In the genomic region with DNA sequence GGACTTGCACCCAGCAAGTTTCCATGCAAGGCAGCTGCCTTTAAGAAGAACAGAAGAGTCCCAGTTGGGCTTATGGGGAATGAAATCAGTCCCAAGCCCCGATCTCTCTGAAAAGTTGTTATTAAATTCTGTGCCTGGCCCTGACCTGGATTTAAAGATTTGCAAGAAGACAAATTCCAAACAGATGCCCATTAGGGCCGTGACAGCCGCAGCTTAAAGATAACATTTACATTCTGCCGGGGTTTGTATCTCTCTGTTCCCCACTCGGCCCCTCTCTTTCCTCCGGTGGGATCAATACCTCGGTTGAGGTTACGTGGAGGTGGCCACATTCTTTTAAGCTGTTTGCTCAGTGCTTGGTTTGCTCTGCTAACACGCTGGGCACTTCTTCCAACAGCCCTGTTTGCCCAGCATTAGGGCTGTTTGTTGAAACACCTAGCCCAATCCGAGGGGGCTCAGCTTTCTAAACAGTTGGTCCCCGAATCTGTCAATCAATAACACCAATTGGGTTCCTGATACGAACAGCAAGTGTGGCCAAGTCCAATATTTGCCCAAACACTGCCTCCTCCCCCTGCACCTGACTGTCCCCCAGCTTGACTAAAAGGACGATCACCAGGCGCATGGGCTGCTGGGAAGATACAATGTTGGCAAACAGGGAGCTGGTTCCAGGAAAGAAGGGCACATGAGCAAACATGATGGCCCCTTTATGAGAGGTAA, we compare ENCODE assay signal across 1 cellular context.
TF ChIP-seq lines count a peak whose summit lies in the region.

No MANE protein-coding gene starts in this region.

TF ChIP-seq in HepG2, 621 proteins besides CTCF, POLR2A, EP300 and RAD21 (continued from another document and continues in another):
- TF ChIP-seq, protein P1, sequence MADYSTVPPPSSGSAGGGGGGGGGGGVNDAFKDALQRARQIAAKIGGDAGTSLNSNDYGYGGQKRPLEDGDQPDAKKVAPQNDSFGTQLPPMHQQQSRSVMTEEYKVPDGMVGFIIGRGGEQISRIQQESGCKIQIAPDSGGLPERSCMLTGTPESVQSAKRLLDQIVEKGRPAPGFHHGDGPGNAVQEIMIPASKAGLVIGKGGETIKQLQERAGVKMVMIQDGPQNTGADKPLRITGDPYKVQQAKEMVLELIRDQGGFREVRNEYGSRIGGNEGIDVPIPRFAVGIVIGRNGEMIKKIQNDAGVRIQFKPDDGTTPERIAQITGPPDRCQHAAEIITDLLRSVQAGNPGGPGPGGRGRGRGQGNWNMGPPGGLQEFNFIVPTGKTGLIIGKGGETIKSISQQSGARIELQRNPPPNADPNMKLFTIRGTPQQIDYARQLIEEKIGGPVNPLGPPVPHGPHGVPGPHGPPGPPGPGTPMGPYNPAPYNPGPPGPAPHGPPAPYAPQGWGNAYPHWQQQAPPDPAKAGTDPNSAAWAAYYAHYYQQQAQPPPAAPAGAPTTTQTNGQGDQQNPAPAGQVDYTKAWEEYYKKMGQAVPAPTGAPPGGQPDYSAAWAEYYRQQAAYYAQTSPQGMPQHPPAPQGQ (CRISPR knock-in tag; IDR thresholded peaks at IDR 0.05; ENCODE audit: borderline replicate concordance) = 0 out of 2 replicates have a peak, but pooled peaks have one; percentile 41
- TF ChIP-seq TCF7 (IDR thresholded peaks at IDR 0.05; ENCODE audit: low read depth) (peak; percentile 85), ZNF672 (CRISPR knock-in tag; IDR thresholded peaks at IDR 0.05) (no peak), SKI (IDR thresholded peaks at IDR 0.05; ENCODE audit: partially characterized antibody) (peak; percentile 46), SMC3 (IDR thresholded peaks at IDR 0.05; ENCODE audit: low read length) (no peak), ZNF660 (CRISPR knock-in tag; IDR thresholded peaks at IDR 0.05; ENCODE audit: borderline replicate concordance, low read depth) (no peak), HMGA1 (CRISPR knock-in tag; conservative IDR thresholded peaks at IDR 0.05) (no peak), ARID2 (CRISPR knock-in tag; IDR thresholded peaks at IDR 0.05; ENCODE audit: borderline replicate concordance) (0 out of 2 replicates have a peak, but pooled peaks have one; percentile 21), TBX2 (CRISPR knock-in tag; IDR thresholded peaks at IDR 0.05; ENCODE audit: borderline replicate concordance) (peak; percentile 99), SP4 (CRISPR knock-in tag; IDR thresholded peaks at IDR 0.05) (0 out of 2 replicates have a peak, but pooled peaks have one; percentile 24), ZBTB1 (CRISPR knock-in tag; IDR thresholded peaks at IDR 0.05; ENCODE audit: borderline replicate concordance) (no peak), HNF4A (CRISPR knock-in tag; IDR thresholded peaks at IDR 0.05) (0 out of 2 replicates have a peak, but pooled peaks have one; percentile 41), ONECUT2 (CRISPR knock-in tag; IDR thresholded peaks at IDR 0.05) (peak; percentile 89), TOPORS (CRISPR knock-in tag; IDR thresholded peaks at IDR 0.05) (peak; percentile 73; the same call in 1 of the 2 replicates), ZNF839 (CRISPR knock-in tag; IDR thresholded peaks at IDR 0.05; ENCODE audit: borderline replicate concordance) (no peak), SP5 (CRISPR knock-in tag; IDR thresholded peaks at IDR 0.05; ENCODE audit: borderline replicate concordance, low read depth) (peak; percentile 95), ELF4 (CRISPR knock-in tag; IDR thresholded peaks at IDR 0.05; ENCODE audit: borderline replicate concordance) (no peak), ZFAT (CRISPR knock-in tag; conservative IDR thresholded peaks at IDR 0.05) (no peak), ARNTL (CRISPR knock-in tag; IDR thresholded peaks at IDR 0.05) (0 out of 2 replicates have a peak, but pooled peaks have one; percentile 64), TARDBP (CRISPR knock-in tag; IDR thresholded peaks at IDR 0.05) (peak; percentile 72), MIER3 (CRISPR knock-in tag; IDR thresholded peaks at IDR 0.05; ENCODE audit: borderline replicate concordance) (peak; percentile 52; the same call in 1 of the 2 replicates), ZNF589 (CRISPR knock-in tag; conservative IDR thresholded peaks at IDR 0.05) (no peak), ZNF788 (CRISPR knock-in tag; IDR thresholded peaks at IDR 0.05; ENCODE audit: borderline replicate concordance) (peak; percentile 47; the same call in 1 of the 2 replicates), ELF3 (CRISPR knock-in tag; IDR thresholded peaks at IDR 0.05) (0 out of 2 replicates have a peak, but pooled peaks have one; percentile 11), JUNB (CRISPR knock-in tag; IDR thresholded peaks at IDR 0.05; ENCODE audit: borderline replicate concordance) (peak; percentile 78), ZNF574 (CRISPR knock-in tag; IDR thresholded peaks at IDR 0.05) (peak; percentile 49; the same call in 1 of the 2 replicates), TMF1 (CRISPR knock-in tag; IDR thresholded peaks at IDR 0.05; ENCODE audit: low read depth) (peak; percentile 71; the same call in 1 of the 2 replicates), ZNF543 (CRISPR knock-in tag; IDR thresholded peaks at IDR 0.05) (no peak), ZBTB7B (CRISPR knock-in tag; IDR thresholded peaks at IDR 0.05) (peak; percentile 59; the same call in 1 of the 2 replicates), CREB1 (IDR thresholded peaks at IDR 0.05) (no peak), CREB1 (CRISPR knock-in tag; IDR thresholded peaks at IDR 0.05) (peak; percentile 53), FOXP1 (IDR thresholded peaks at IDR 0.05) (no peak), FOXP1 (CRISPR knock-in tag; IDR thresholded peaks at IDR 0.05) (peak; percentile 90), MYNN (CRISPR knock-in tag; IDR thresholded peaks at IDR 0.05; ENCODE audit: low read depth) (no peak), SIX1 (CRISPR knock-in tag; IDR thresholded peaks at IDR 0.05; ENCODE audit: borderline replicate concordance) (peak; percentile 59; the same call in 1 of the 2 replicates), KDM6A (CRISPR knock-in tag; IDR thresholded peaks at IDR 0.05; ENCODE audit: low read depth) (no peak), CSRNP1 (CRISPR knock-in tag; IDR thresholded peaks at IDR 0.05) (peak; percentile 50; the same call in 1 of the 2 replicates), JDP2 (CRISPR knock-in tag; IDR thresholded peaks at IDR 0.05; ENCODE audit: borderline replicate concordance) (peak; percentile 63; the same call in 1 of the 2 replicates), FOXK1 (CRISPR knock-in tag; IDR thresholded peaks at IDR 0.05; ENCODE audit: borderline replicate concordance, low read depth) (peak; percentile 48; the same call in 1 of the 2 replicates), HNF1A (IDR thresholded peaks at IDR 0.05; ENCODE audit: low read depth) (peak; percentile 89), HNF1A (CRISPR knock-in tag; IDR thresholded peaks at IDR 0.05; ENCODE audit: borderline replicate concordance) (peak; percentile 93), HOMEZ (CRISPR knock-in tag; IDR thresholded peaks at IDR 0.05; ENCODE audit: low read depth) (no peak)
- TF ChIP-seq, protein P2, sequence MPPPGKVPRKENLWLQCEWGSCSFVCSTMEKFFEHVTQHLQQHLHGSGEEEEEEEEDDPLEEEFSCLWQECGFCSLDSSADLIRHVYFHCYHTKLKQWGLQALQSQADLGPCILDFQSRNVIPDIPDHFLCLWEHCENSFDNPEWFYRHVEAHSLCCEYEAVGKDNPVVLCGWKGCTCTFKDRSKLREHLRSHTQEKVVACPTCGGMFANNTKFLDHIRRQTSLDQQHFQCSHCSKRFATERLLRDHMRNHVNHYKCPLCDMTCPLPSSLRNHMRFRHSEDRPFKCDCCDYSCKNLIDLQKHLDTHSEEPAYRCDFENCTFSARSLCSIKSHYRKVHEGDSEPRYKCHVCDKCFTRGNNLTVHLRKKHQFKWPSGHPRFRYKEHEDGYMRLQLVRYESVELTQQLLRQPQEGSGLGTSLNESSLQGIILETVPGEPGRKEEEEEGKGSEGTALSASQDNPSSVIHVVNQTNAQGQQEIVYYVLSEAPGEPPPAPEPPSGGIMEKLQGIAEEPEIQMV (CRISPR knock-in tag; IDR thresholded peaks at IDR 0.05; ENCODE audit: low read depth) = peak; percentile 46; the same call in 1 of the 2 replicates
- TF ChIP-seq, protein P3, sequence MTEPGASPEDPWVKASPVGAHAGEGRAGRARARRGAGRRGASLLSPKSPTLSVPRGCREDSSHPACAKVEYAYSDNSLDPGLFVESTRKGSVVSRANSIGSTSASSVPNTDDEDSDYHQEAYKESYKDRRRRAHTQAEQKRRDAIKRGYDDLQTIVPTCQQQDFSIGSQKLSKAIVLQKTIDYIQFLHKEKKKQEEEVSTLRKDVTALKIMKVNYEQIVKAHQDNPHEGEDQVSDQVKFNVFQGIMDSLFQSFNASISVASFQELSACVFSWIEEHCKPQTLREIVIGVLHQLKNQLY (CRISPR knock-in tag; IDR thresholded peaks at IDR 0.05) = peak; percentile 59; the same call in 1 of the 2 replicates
- TF ChIP-seq, protein P4, sequence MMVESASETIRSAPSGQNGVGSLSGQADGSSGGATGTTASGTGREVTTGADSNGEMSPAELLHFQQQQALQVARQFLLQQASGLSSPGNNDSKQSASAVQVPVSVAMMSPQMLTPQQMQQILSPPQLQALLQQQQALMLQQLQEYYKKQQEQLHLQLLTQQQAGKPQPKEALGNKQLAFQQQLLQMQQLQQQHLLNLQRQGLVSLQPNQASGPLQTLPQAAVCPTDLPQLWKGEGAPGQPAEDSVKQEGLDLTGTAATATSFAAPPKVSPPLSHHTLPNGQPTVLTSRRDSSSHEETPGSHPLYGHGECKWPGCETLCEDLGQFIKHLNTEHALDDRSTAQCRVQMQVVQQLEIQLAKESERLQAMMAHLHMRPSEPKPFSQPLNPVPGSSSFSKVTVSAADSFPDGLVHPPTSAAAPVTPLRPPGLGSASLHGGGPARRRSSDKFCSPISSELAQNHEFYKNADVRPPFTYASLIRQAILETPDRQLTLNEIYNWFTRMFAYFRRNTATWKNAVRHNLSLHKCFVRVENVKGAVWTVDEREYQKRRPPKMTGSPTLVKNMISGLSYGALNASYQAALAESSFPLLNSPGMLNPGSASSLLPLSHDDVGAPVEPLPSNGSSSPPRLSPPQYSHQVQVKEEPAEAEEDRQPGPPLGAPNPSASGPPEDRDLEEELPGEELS (CRISPR knock-in tag; IDR thresholded peaks at IDR 0.05) = peak; percentile 89
